In genomic region chr22:22060200-22061084, GRCh38 we compare ENCODE assay signal across 1 cellular context.
TF ChIP-seq lines count a peak whose summit lies in the region.

No MANE protein-coding gene starts in this region.

TF ChIP-seq in Ishikawa, 13 proteins besides CTCF, POLR2A, EP300 and RAD21 (continued from another document):
- TF ChIP-seq REST (IDR thresholded peaks at IDR 0.05; ENCODE audit: low read depth) = no peak
- TF ChIP-seq EGR1 (IDR thresholded peaks at IDR 0.05) = no peak
- TF ChIP-seq TEAD4 (IDR thresholded peaks at IDR 0.05) = no peak
